In the genomic region with DNA sequence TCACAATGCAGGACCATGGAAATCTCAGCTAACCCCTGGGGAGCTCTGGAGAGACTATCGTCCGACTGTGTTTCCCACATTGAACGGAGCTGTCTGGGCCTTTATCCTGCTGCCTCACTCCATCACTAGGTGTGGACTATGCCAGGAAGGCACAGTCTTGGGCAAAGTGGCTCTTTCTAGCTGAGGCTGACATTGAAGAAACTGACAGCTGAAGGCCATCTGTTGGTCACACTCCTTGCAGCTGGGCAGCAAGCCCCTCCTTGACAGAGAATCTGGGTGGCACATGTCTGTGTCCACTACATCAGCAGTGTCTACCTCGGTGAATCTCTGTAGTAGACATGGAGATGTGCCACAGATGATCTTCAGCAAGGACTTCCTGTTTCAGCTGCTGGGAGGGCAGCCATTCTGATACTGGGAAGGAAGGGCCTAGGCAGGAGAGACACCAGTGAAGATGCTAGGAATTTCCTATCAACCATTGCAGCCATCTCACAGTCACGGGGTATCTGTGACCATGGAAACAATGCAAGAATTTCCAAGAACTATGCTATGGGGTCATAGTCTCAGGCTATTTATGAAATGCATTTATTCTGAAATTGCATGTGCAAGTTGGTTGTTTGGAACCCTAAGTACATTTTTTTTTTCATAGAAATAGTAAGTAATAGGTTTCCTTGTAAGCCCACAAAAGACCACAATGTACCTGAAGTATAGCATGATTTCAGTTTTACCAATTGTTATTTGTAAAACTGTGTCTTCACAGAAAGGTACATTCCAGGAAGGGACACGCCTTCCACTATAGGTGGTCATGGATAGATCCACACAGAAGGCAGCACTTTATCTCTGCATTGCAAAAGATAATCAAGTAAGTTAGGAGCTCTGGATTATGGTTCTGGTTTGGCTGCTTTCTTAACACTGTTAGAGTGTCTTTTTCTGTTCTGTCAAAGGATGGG, we compare ENCODE assay signal across 18 cellular contexts.
DNase-seq lines count a peak whose midpoint lies in the region; ATAC-seq and TF ChIP-seq lines count a peak whose summit lies in the region.
"Had no signal": no experiment of that assay in that cellular context is flagged by ENCODE, and none has a peak within 500 bp of the region (broad histone marks: within the 10 kb centered on the region; RNA-seq: fewer than 3 reads in every experiment).

No MANE protein-coding gene starts in this region.

- H3K27me3 ChIP-seq in tibial nerve, result no peaks in the 10 kb centered on the region
- H3K27me3 ChIP-seq: tibial artery had no signal

- H3K27ac ChIP-seq in caudate nucleus (ENCODE audit: low read depth, low read length) (peak overlapping the region; percentile 53), RWPE1 (no peak overlapping the region), tibial nerve (no peak overlapping the region)
- H3K27ac ChIP-seq: tibial artery had no signal

- WGBS in tibial nerve, 2 donors, result 77 to 80% methylated on average over 6 of the region's 6 CpGs

- peak; percentile 77 for DNase-seq in activated CD4-positive, alpha-beta T cell treated with anti-CD3 and anti-CD28 coated beads, Interleukin-2, amount 10 ng/mL, durations not matched to agents 24 days and 14 days
- DNase-seq in activated CD4-positive, alpha-beta T cell treated with anti-CD3 and anti-CD28 coated beads for 48 hours, result no peak
- DNase-seq in caudate nucleus (lab: John Stamatoyannopoulos, UW), result no peak
- no peak for DNase-seq in RWPE1 (ENCODE audit: low spot score)
- no peak for DNase-seq in tibial nerve (ENCODE audit: low spot score in 2 of 2)
- DNase-seq: DMS53; HCEC 1CT; KBM-7; NCI-H1092 treated with DMSO at 0.1 percent for 48 hours; PC-3; posterior cingulate gyrus; SK-N-SH; stimulated activated CD4-positive, alpha-beta T cell treated with anti-CD3 and anti-CD28 coated beads, Interleukin-4, amount 100 ng/mL, for 24 hours; tibial artery had no signal

- TF ChIP-seq EP300 in tibial nerve (IDR thresholded peaks at IDR 0.05), result no peak

- TF ChIP-seq POLR2A in tibial nerve (IDR thresholded peaks at IDR 0.05), result no peak

- H3K27me3 Mint-ChIP-seq in activated CD4-positive, alpha-beta T cell treated with anti-CD3 and anti-CD28 coated beads, Interleukin-2, amount 10 ng/mL, durations not matched to agents 24 days and 14 days, result no peaks in the 10 kb centered on the region
- H3K27me3 Mint-ChIP-seq in T-helper 1 cell treated with Interleukin-12 subunit alpha and Interleukin-12 subunit beta and Interleukin-4 antibody, amounts not matched to agents 30 μg/mL and 1 μg/mL, for 36 hours (ENCODE audit: low read depth), result no peaks in the 10 kb centered on the region
- no peaks in the 10 kb centered on the region for H3K27me3 Mint-ChIP-seq in stimulated activated memory B cell treated with anti-CD40 and anti-IgM and Interleukin-4, amounts not matched to agents 10 μg/mL and 1 μg/mL and 100 μg/mL, for 72 hours

- H3K9me3 ChIP-seq in tibial nerve, result no peaks in the 10 kb centered on the region
- H3K9me3 ChIP-seq: SK-N-SH, tibial artery had no signal

- peak overlapping the region; percentile 68 for H3K4me3 Mint-ChIP-seq in activated CD4-positive, alpha-beta T cell treated with anti-CD3 and anti-CD28 coated beads, Interleukin-2, amount 10 ng/mL, durations not matched to agents 24 days and 14 days
- H3K4me3 Mint-ChIP-seq in T-helper 1 cell treated with Interleukin-12 subunit alpha and Interleukin-12 subunit beta and Interleukin-4 antibody, amounts not matched to agents 30 μg/mL and 1 μg/mL, for 36 hours, result peak overlapping the region; percentile 69
- no peak overlapping the region for H3K4me3 Mint-ChIP-seq in stimulated activated memory B cell treated with anti-CD40 and anti-IgM and Interleukin-4, amounts not matched to agents 10 μg/mL and 1 μg/mL and 100 μg/mL, for 72 hours

- peaks cover 75% of the 10 kb centered on the region for H3K4me1 Mint-ChIP-seq in activated CD4-positive, alpha-beta T cell treated with anti-CD3 and anti-CD28 coated beads, Interleukin-2, amount 10 ng/mL, durations not matched to agents 24 days and 14 days
- peaks cover 70% of the 10 kb centered on the region for H3K4me1 Mint-ChIP-seq in T-helper 1 cell treated with Interleukin-12 subunit alpha and Interleukin-12 subunit beta and Interleukin-4 antibody, amounts not matched to agents 30 μg/mL and 1 μg/mL, for 36 hours (ENCODE audit: low read depth)
- H3K4me1 Mint-ChIP-seq in stimulated activated memory B cell treated with anti-CD40 and anti-IgM and Interleukin-4, amounts not matched to agents 10 μg/mL and 1 μg/mL and 100 μg/mL, for 72 hours, result peaks cover 50% of the 10 kb centered on the region

- intact Hi-C loops in activated CD4-positive, alpha-beta T cell treated with anti-CD3 and anti-CD28 coated beads, Interleukin-2, amount 10 ng/mL, durations not matched to agents 24 days and 14 days (cut with micrococcal nuclease), result no loop called here

- CTCF ChIA-PET in RWPE1 (lab: Yijun Ruan, JAX), result no interaction called here

- POLR2A ChIA-PET in RWPE1 (lab: Yijun Ruan, JAX; ENCODE audit: low non-redundant PET), result no interaction called here

- H3K27ac Mint-ChIP-seq in activated CD4-positive, alpha-beta T cell treated with anti-CD3 and anti-CD28 coated beads, Interleukin-2, amount 10 ng/mL, durations not matched to agents 24 days and 14 days, result peak overlapping the region; percentile 94
- H3K27ac Mint-ChIP-seq in T-helper 1 cell treated with Interleukin-12 subunit alpha and Interleukin-12 subunit beta and Interleukin-4 antibody, amounts not matched to agents 30 μg/mL and 1 μg/mL, for 36 hours, result peak overlapping the region; percentile 96
- peak overlapping the region; percentile 53 for H3K27ac Mint-ChIP-seq in stimulated activated memory B cell treated with anti-CD40 and anti-IgM and Interleukin-4, amounts not matched to agents 10 μg/mL and 1 μg/mL and 100 μg/mL, for 72 hours

- H3K4me1 ChIP-seq in tibial nerve, result peaks cover 0 to 7% (median 0%) of the 10 kb centered on the region in 4 donors
- H3K4me1 ChIP-seq: tibial artery had no signal

- H3K36me3 ChIP-seq in tibial nerve, result no peaks in the 10 kb centered on the region
- H3K36me3 ChIP-seq: tibial artery had no signal

- peaks cover 5% of the 10 kb centered on the region for H3K36me3 Mint-ChIP-seq in activated CD4-positive, alpha-beta T cell treated with anti-CD3 and anti-CD28 coated beads, Interleukin-2, amount 10 ng/mL, durations not matched to agents 24 days and 14 days (ENCODE audit: low read depth)
- H3K36me3 Mint-ChIP-seq in T-helper 1 cell treated with Interleukin-12 subunit alpha and Interleukin-12 subunit beta and Interleukin-4 antibody, amounts not matched to agents 30 μg/mL and 1 μg/mL, for 36 hours (ENCODE audit: low read depth), result peaks cover 17% of the 10 kb centered on the region
- H3K36me3 Mint-ChIP-seq in stimulated activated memory B cell treated with anti-CD40 and anti-IgM and Interleukin-4, amounts not matched to agents 10 μg/mL and 1 μg/mL and 100 μg/mL, for 72 hours, result peaks cover 6% of the 10 kb centered on the region

- TF ChIP-seq CTCF in RWPE1 (conservative IDR thresholded peaks at IDR 0.05; ENCODE audit: low read depth), result no peak
- TF ChIP-seq CTCF in tibial nerve (IDR thresholded peaks at IDR 0.05), result no peak

- ATAC-seq in stimulated activated memory B cell treated with anti-CD40 and anti-IgM and Interleukin-4, amounts not matched to agents 10 μg/mL and 1 μg/mL and 100 μg/mL, for 72 hours, result no peak
- ATAC-seq in HG03432 (IDR thresholded peaks at IDR 0.05; ENCODE audit: unreplicated experiment), result no peak
- ATAC-seq: esophagus mucosa, PC-3 had no signal

- H3K4me3 ChIP-seq in tibial nerve, result no peak overlapping the region
- H3K4me3 ChIP-seq: tibial artery had no signal

- peaks cover 6% of the 10 kb centered on the region for H3K9me3 Mint-ChIP-seq in activated CD4-positive, alpha-beta T cell treated with anti-CD3 and anti-CD28 coated beads, Interleukin-2, amount 10 ng/mL, durations not matched to agents 24 days and 14 days
- peaks cover 5% of the 10 kb centered on the region for H3K9me3 Mint-ChIP-seq in T-helper 1 cell treated with Interleukin-12 subunit alpha and Interleukin-12 subunit beta and Interleukin-4 antibody, amounts not matched to agents 30 μg/mL and 1 μg/mL, for 36 hours
- H3K9me3 Mint-ChIP-seq in stimulated activated memory B cell treated with anti-CD40 and anti-IgM and Interleukin-4, amounts not matched to agents 10 μg/mL and 1 μg/mL and 100 μg/mL, for 72 hours, result no peaks in the 10 kb centered on the region
